Comparison of ENCODE assay signal across 1 cellular context in genomic region chr15:68420186-68420684, GRCh38.
A peak's percentile ranks its signal among the peaks of the same experiment; 100 is the strongest.
TF ChIP-seq lines count a peak whose summit lies in the region.

No MANE protein-coding gene starts in this region.

TF ChIP-seq in HepG2, 621 proteins besides CTCF, POLR2A, EP300 and RAD21 (continued from another document and continues in another):
- TF ChIP-seq ARID5B (CRISPR knock-in tag; IDR thresholded peaks at IDR 0.05) (0 out of 2 replicates have a peak, but pooled peaks have one; percentile 14), BRCA1 (CRISPR knock-in tag; IDR thresholded peaks at IDR 0.05) (no peak), RAD51 (IDR thresholded peaks at IDR 0.05; ENCODE audit: borderline replicate concordance) (no peak), TAF1 (CRISPR knock-in tag; IDR thresholded peaks at IDR 0.05) (no peak), SALL1 (CRISPR knock-in tag; IDR thresholded peaks at IDR 0.05) (no peak), E2F1 (CRISPR knock-in tag; IDR thresholded peaks at IDR 0.05) (no peak), TFAP4 (IDR thresholded peaks at IDR 0.05; ENCODE audit: borderline replicate concordance, low read depth) (peak; percentile 23; the same call in 1 of the 2 replicates), HHEX (CRISPR knock-in tag; IDR thresholded peaks at IDR 0.05) (no peak), GZF1 (CRISPR knock-in tag; IDR thresholded peaks at IDR 0.05) (no peak), TBP (CRISPR knock-in tag; IDR thresholded peaks at IDR 0.05) (no peak), JARID2 (CRISPR knock-in tag; IDR thresholded peaks at IDR 0.05; ENCODE audit: insufficient replicate concordance) (no peak), ZBTB21 (CRISPR knock-in tag; IDR thresholded peaks at IDR 0.05) (no peak), ZNF251 (CRISPR knock-in tag; IDR thresholded peaks at IDR 0.05) (no peak), ZFP41 (CRISPR knock-in tag; IDR thresholded peaks at IDR 0.05; ENCODE audit: borderline replicate concordance) (no peak), ZNF674 (CRISPR knock-in tag; IDR thresholded peaks at IDR 0.05; ENCODE audit: low read depth) (no peak), ZNF30 (CRISPR knock-in tag; IDR thresholded peaks at IDR 0.05) (no peak), ARNT2 (CRISPR knock-in tag; IDR thresholded peaks at IDR 0.05; ENCODE audit: low read depth) (no peak), ZNF121 (CRISPR knock-in tag; IDR thresholded peaks at IDR 0.05) (no peak), SMC3 (IDR thresholded peaks at IDR 0.05; ENCODE audit: low read length) (no peak), TEAD2 (CRISPR knock-in tag; IDR thresholded peaks at IDR 0.05) (no peak), PHF20 (CRISPR knock-in tag; IDR thresholded peaks at IDR 0.05) (no peak), NR2F6 (IDR thresholded peaks at IDR 0.05) (peak; percentile 14; the same call in 1 of the 2 replicates), NR2F6 (CRISPR knock-in tag; IDR thresholded peaks at IDR 0.05) (no peak), ZBTB42 (CRISPR knock-in tag; IDR thresholded peaks at IDR 0.05) (no peak), KAT2B (IDR thresholded peaks at IDR 0.05; ENCODE audit: borderline replicate concordance, low read depth, low read length) (no peak), MYPOP (CRISPR knock-in tag; IDR thresholded peaks at IDR 0.05) (no peak), ASH2L (IDR thresholded peaks at IDR 0.05; ENCODE audit: insufficient read length, low read depth, low read length) (no peak), ZNF7 (CRISPR knock-in tag; IDR thresholded peaks at IDR 0.05) (no peak), ZNF180 (CRISPR knock-in tag; IDR thresholded peaks at IDR 0.05; ENCODE audit: borderline replicate concordance, low read depth) (no peak), ZNF800 (CRISPR knock-in tag; IDR thresholded peaks at IDR 0.05) (no peak), MTF2 (CRISPR knock-in tag; IDR thresholded peaks at IDR 0.05; ENCODE audit: borderline replicate concordance) (no peak), ZBTB7A (CRISPR knock-in tag; IDR thresholded peaks at IDR 0.05) (no peak), ZNF264 (CRISPR knock-in tag; IDR thresholded peaks at IDR 0.05) (no peak), SOX6 (IDR thresholded peaks at IDR 0.05) (no peak), SOX6 (CRISPR knock-in tag; IDR thresholded peaks at IDR 0.05) (no peak), BHLHE40 (IDR thresholded peaks at IDR 0.05; ENCODE audit: low read length) (no peak), PRDM10 (CRISPR knock-in tag; IDR thresholded peaks at IDR 0.05; ENCODE audit: low read depth) (no peak), ZC3H4 (CRISPR knock-in tag; IDR thresholded peaks at IDR 0.05; ENCODE audit: borderline replicate concordance) (no peak), MED1 (CRISPR knock-in tag; IDR thresholded peaks at IDR 0.05) (no peak), TEAD3 (CRISPR knock-in tag; optimal IDR thresholded peaks at IDR 0.05; ENCODE audit: borderline replicate concordance) (peak; percentile 38), TGIF2 (CRISPR knock-in tag; IDR thresholded peaks at IDR 0.05) (no peak), BCL6 (CRISPR knock-in tag; IDR thresholded peaks at IDR 0.05) (peak; percentile 13; the same call in 1 of the 2 replicates), ZFY (CRISPR knock-in tag; IDR thresholded peaks at IDR 0.05) (no peak), RARA (CRISPR knock-in tag; IDR thresholded peaks at IDR 0.05) (peak; percentile 42), ZNF775 (CRISPR knock-in tag; IDR thresholded peaks at IDR 0.05; ENCODE audit: borderline replicate concordance) (no peak)
- TF ChIP-seq, protein P1, sequence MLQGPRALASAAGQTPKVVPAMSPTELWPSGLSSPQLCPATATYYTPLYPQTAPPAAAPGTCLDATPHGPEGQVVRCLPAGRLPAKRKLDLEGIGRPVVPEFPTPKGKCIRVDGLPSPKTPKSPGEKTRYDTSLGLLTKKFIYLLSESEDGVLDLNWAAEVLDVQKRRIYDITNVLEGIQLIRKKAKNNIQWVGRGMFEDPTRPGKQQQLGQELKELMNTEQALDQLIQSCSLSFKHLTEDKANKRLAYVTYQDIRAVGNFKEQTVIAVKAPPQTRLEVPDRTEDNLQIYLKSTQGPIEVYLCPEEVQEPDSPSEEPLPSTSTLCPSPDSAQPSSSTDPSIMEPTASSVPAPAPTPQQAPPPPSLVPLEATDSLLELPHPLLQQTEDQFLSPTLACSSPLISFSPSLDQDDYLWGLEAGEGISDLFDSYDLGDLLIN (CRISPR knock-in tag; IDR thresholded peaks at IDR 0.05; ENCODE audit: borderline replicate concordance), result no peak
- TF ChIP-seq, protein P2, sequence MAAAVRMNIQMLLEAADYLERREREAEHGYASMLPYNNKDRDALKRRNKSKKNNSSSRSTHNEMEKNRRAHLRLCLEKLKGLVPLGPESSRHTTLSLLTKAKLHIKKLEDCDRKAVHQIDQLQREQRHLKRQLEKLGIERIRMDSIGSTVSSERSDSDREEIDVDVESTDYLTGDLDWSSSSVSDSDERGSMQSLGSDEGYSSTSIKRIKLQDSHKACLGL (CRISPR knock-in tag; IDR thresholded peaks at IDR 0.05), result no peak
- TF ChIP-seq, protein P3, sequence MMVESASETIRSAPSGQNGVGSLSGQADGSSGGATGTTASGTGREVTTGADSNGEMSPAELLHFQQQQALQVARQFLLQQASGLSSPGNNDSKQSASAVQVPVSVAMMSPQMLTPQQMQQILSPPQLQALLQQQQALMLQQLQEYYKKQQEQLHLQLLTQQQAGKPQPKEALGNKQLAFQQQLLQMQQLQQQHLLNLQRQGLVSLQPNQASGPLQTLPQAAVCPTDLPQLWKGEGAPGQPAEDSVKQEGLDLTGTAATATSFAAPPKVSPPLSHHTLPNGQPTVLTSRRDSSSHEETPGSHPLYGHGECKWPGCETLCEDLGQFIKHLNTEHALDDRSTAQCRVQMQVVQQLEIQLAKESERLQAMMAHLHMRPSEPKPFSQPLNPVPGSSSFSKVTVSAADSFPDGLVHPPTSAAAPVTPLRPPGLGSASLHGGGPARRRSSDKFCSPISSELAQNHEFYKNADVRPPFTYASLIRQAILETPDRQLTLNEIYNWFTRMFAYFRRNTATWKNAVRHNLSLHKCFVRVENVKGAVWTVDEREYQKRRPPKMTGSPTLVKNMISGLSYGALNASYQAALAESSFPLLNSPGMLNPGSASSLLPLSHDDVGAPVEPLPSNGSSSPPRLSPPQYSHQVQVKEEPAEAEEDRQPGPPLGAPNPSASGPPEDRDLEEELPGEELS (CRISPR knock-in tag; IDR thresholded peaks at IDR 0.05), result no peak
- TF ChIP-seq, protein P4, sequence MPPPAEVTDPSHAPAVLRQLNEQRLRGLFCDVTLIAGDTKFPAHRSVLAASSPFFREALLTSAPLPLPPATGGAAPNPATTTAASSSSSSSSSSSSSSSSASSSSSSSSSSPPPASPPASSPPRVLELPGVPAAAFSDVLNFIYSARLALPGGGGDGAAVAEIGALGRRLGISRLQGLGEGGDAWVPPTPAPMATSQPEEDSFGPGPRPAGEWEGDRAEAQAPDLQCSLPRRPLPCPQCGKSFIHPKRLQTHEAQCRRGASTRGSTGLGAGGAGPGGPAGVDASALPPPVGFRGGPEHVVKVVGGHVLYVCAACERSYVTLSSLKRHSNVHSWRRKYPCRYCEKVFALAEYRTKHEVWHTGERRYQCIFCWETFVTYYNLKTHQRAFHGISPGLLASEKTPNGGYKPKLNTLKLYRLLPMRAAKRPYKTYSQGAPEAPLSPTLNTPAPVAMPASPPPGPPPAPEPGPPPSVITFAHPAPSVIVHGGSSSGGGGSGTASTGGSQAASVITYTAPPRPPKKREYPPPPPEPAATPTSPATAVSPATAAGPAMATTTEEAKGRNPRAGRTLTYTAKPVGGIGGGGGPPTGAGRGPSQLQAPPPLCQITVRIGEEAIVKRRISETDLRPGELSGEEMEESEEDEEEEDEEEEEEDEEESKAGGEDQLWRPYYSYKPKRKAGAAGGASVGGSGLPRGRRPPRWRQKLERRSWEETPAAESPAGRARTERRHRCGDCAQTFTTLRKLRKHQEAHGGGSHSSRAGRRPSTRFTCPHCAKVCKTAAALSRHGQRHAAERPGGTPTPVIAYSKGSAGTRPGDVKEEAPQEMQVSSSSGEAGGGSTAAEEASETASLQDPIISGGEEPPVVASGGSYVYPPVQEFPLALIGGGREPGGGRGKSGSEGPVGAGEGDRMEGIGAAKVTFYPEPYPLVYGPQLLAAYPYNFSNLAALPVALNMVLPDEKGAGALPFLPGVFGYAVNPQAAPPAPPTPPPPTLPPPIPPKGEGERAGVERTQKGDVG (CRISPR knock-in tag; IDR thresholded peaks at IDR 0.05; ENCODE audit: borderline replicate concordance), result no peak
